ENCODE assay signal across 9 cellular contexts in the genomic region with DNA sequence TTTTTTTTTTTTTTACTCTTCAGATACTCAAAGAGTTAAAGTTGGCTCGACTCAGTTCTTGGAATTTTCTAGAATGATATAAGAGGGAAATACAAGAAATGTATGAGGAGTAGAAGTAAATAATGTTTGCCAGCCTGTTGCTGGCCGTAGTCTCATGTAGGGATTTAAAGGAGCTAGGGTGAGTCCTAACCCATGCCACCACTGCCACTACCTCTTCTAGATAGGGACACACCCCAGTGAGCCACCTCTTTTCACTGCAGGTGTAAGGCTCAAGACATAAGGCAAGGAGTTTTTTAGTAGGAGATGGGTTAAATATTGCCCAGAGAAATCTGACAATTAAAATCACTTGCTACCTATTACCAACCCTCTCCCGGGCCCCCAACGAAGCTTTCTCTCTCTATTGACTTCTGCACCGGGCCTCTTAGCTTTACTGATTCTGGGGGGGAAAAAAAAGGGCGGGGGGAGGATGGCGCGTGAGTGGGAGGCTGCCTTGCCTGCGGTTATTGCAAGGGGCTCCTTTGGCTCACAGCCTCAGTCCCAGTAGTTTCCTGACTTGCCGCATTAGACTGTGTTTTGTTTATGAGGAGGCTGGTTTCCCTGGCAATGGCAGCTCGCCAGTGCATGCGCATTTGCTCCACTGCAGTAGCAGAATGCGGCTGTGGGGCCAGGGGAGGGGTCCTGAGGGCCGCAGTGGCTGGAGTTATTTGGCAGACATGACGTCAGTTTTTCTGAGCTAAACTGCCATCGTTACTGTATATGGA. TPM values are rescaled to one million over a fixed set of nuclear protein-coding genes. Genes with fewer than 3 reads are reported as not detected.
DNase-seq lines count a peak whose midpoint lies in the region; ATAC-seq, FAIRE-seq and TF ChIP-seq lines count a peak whose summit lies in the region.
"Had no signal": no experiment of that assay in that cellular context is flagged by ENCODE, and none has a peak within 500 bp of the region (broad histone marks: within the 10 kb centered on the region; RNA-seq: fewer than 3 reads in every experiment).

No MANE protein-coding gene starts in this region.

- DNase-seq in NCI-H1417 (lab: John Stamatoyannopoulos, UW) (peak in 2 of 3 experiments; percentile 43 to 76), NCI-H1417 treated with DMSO at 0.1 percent for 48 hours (lab: John Stamatoyannopoulos, UW) (no peak), NCI-H69 (lab: John Stamatoyannopoulos, UW) (peak; percentile 83), K562 (ENCODE audit: extremely low read depth in 1 of 4, low spot score in 3 of 4) (no peak), kidney (peak; percentile 78)
- DNase-seq in stimulated activated naive CD8-positive, alpha-beta T cell treated with anti-CD3 and anti-CD28 coated beads, Interleukin-15, Interleukin-2, amounts not matched to agents 100 U/mL and 50 U/mL, for 24 hours: peak; percentile 16

- TF ChIP-seq CTCF in K562 (IDR thresholded peaks at IDR 0.05 in 2 of 3, conservative IDR thresholded peaks at IDR 0.05 in 1 of 3; ENCODE audit: insufficient read depth in 2 of 3, low read depth in 1 of 3, low read length in 3 of 3): no peak
- TF ChIP-seq CTCF in kidney (IDR thresholded peaks at IDR 0.05; ENCODE audit: borderline replicate concordance, extremely low read depth, insufficient read depth): no peak

- H3K79me2 ChIP-seq in K562 (ENCODE audit: control insufficient read depth, insufficient read depth, low read length): no peaks in the 10 kb centered on the region

- H3K9me3 ChIP-seq in K562 (replicated peaks; ENCODE audit: control insufficient read depth, insufficient read depth, low read depth, low read length) (no peaks in the 10 kb centered on the region), kidney (ENCODE audit: control insufficient read depth in 1 of 2, low read length in 2 of 2) (no peaks in the 10 kb centered on the region)

- no peaks in the 10 kb centered on the region for H3K9me1 ChIP-seq in K562 (ENCODE audit: control insufficient read depth, insufficient read depth, low read length)

- no peaks in the 10 kb centered on the region for H4K20me1 ChIP-seq in K562 (replicated peaks; ENCODE audit: control insufficient read depth, insufficient read depth, low read length)

- BruUV-seq in K562 (replicated peaks; lab: Mats Ljungman, UMichigan): no TSS peak

- H2AFZ ChIP-seq in K562 (ENCODE audit: low read depth, low read length): no peak overlapping the region

- H3K4me3 ChIP-seq in K562 (no peak overlapping the region), kidney (ENCODE audit: low read length in 2 of 2) (no peak overlapping the region)

- H3K4me1 ChIP-seq in K562 (replicated peaks in 1 of 2; ENCODE audit: control insufficient read depth in 2 of 2, insufficient read depth in 2 of 2, low read length in 2 of 2) (no peaks in the 10 kb centered on the region), kidney (ENCODE audit: control insufficient read depth in 1 of 2, insufficient read depth in 1 of 2, low read depth in 1 of 2, low read length in 2 of 2) (no peaks in the 10 kb centered on the region)

- CTCF ChIA-PET in K562 (lab: Yijun Ruan, JAX; ENCODE audit: low intra/inter-chr PET ratio): no interaction called here

- WGBS in K562 (ENCODE audit: insufficient coverage, low coverage, missing lambda C conversion rate): 11% methylated on average over 6 of the region's 16 CpGs

- FAIRE-seq in K562 (lab: Jason Lieb, UNC) (no peak), kidney (lab: Jason Lieb, UNC) (no peak)

- no peak overlapping the region for H3K4me2 ChIP-seq in K562 (ENCODE audit: insufficient read depth, low read length)

- H3K27ac ChIP-seq in K562 (ENCODE audit: extremely low read depth, low read depth, low read length) (no peak overlapping the region), kidney (ENCODE audit: low read depth in 2 of 2, low read length in 2 of 2) (no peak overlapping the region)
- H3K27ac ChIP-seq: VCaP had no signal

- TF ChIP-seq POLR2A in K562 (conservative IDR thresholded peaks at IDR 0.05): no peak

- TF ChIP-seq EP300 in K562 (IDR thresholded peaks at IDR 0.05; ENCODE audit: low read length): no peak

- no peaks in the 10 kb centered on the region for H3K36me3 ChIP-seq in K562 (ENCODE audit: control insufficient read depth, insufficient read depth, low read length)
- H3K36me3 ChIP-seq in kidney (ENCODE audit: control insufficient read depth in 1 of 2, insufficient read depth in 2 of 2, low read length in 2 of 2): no peaks in the 10 kb centered on the region

- H3K9ac ChIP-seq in K562 (ENCODE audit: insufficient read depth in 1 of 2, low read depth in 2 of 2, low read length in 2 of 2) (no peak overlapping the region), kidney (ENCODE audit: low read length in 2 of 2) (no peak overlapping the region)

- intact Hi-C loops in K562 (cut with micrococcal nuclease): no loop called here
- intact Hi-C loops in kidney (cut with DNase I): no loop called here

- ATAC-seq in K562: no peak
- peak; percentile 57 for ATAC-seq in stimulated activated naive CD8-positive, alpha-beta T cell treated with anti-CD3 and anti-CD28 coated beads, Interleukin-15, Interleukin-2, amounts not matched to agents 100 U/mL and 50 U/mL, for 24 hours
- ATAC-seq in HG03457 (IDR thresholded peaks at IDR 0.05; ENCODE audit: unreplicated experiment): no peak
- ATAC-seq in HG03442 (IDR thresholded peaks at IDR 0.05; ENCODE audit: unreplicated experiment): no peak

- no peaks in the 10 kb centered on the region; a peak in 1 of 5 replicates for H3K27me3 ChIP-seq in K562 (ENCODE audit: control insufficient read depth in 2 of 2, insufficient read depth in 2 of 2, low read length in 2 of 2)

- POLR2A ChIA-PET in K562 (lab: Yijun Ruan, JAX): no interaction called here

- no peak for TF ChIP-seq RAD21 in K562 (CRISPR knock-in tag; conservative IDR thresholded peaks at IDR 0.05 in 1 of 2, IDR thresholded peaks at IDR 0.05 in 1 of 2)

- in situ Hi-C loops in K562 (cut with MboI): no loop called here

TF ChIP-seq in K562, 482 proteins besides CTCF, POLR2A, EP300 and RAD21 (continues in another document):
- no peak for TF ChIP-seq PML (IDR thresholded peaks at IDR 0.05; ENCODE audit: low read length)
- TF ChIP-seq, protein P1, sequence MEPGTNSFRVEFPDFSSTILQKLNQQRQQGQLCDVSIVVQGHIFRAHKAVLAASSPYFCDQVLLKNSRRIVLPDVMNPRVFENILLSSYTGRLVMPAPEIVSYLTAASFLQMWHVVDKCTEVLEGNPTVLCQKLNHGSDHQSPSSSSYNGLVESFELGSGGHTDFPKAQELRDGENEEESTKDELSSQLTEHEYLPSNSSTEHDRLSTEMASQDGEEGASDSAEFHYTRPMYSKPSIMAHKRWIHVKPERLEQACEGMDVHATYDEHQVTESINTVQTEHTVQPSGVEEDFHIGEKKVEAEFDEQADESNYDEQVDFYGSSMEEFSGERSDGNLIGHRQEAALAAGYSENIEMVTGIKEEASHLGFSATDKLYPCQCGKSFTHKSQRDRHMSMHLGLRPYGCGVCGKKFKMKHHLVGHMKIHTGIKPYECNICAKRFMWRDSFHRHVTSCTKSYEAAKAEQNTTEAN (CRISPR knock-in tag; IDR thresholded peaks at IDR 0.05): no peak
- no peak for TF ChIP-seq ZNF764 (CRISPR knock-in tag; IDR thresholded peaks at IDR 0.05; ENCODE audit: low read depth)
- TF ChIP-seq, protein P2, sequence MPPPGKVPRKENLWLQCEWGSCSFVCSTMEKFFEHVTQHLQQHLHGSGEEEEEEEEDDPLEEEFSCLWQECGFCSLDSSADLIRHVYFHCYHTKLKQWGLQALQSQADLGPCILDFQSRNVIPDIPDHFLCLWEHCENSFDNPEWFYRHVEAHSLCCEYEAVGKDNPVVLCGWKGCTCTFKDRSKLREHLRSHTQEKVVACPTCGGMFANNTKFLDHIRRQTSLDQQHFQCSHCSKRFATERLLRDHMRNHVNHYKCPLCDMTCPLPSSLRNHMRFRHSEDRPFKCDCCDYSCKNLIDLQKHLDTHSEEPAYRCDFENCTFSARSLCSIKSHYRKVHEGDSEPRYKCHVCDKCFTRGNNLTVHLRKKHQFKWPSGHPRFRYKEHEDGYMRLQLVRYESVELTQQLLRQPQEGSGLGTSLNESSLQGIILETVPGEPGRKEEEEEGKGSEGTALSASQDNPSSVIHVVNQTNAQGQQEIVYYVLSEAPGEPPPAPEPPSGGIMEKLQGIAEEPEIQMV (tag; conservative IDR thresholded peaks at IDR 0.05; ENCODE audit: low read depth): no peak
- peak; percentile 54 to 61 for TF ChIP-seq NRF1 (conservative IDR thresholded peaks at IDR 0.05 in 1 of 2, IDR thresholded peaks at IDR 0.05 in 1 of 2)
- no peak for TF ChIP-seq SMAD1 (IDR thresholded peaks at IDR 0.05; ENCODE audit: low read depth, low read length, partially characterized antibody)
- no peak for TF ChIP-seq NCOA6 (IDR thresholded peaks at IDR 0.05)
- TF ChIP-seq CBX1 (IDR thresholded peaks at IDR 0.05; ENCODE audit: low read depth): no peak

RNA-seq across cellular contexts. Expression of gene LINC00632, which starts 3.0 kb away (rescaled TPM):
- total RNA-seq in K562 (2011; cell fraction: chromatin; rRNA removed; ENCODE audit: low replicate concordance): not detected in 2 replicates
- total RNA-seq in K562 (2011; cell fraction: nucleolus; rRNA removed): not detected in 2 replicates
- total RNA-seq in K562 (2011; cell fraction: nucleoplasm; rRNA removed): not detected in 2 replicates
- not detected in 2 replicates for total RNA-seq in K562 (2014; rRNA removed)
- not detected in 2 replicates for total RNA-seq in K562 (2014; rRNA removed; fragmentation: Illumina TruSeq; extraction: Trizol)
- total RNA-seq in K562 (2015; rRNA removed; fragmentation: Illumina TruSeq; extraction: Trizol): not detected in 2 replicates
- 0.20 and 0.47 TPM in 2 replicates for total RNA-seq in K562 (2021)
- polyA plus RNA-seq in K562 (2011; rRNA removed): 0.06 TPM in 1 of 2 replicates, not detected in the other
- 0.07 and 0.10 TPM in 2 replicates for polyA plus RNA-seq in K562 (2011; cell fraction: cytosol; rRNA removed)
- under 0.01 TPM in 1 of 2 replicates, not detected in the other for polyA plus RNA-seq in K562 (2011; cell fraction: nucleus; rRNA removed)
- polyA plus RNA-seq in K562 (2012): 0.72 TPM in 1 of 2 replicates, not detected in the other
- polyA plus RNA-seq in K562 (2014; fragmentation: Illumina TruSeq; extraction: Trizol): not detected in 2 replicates
- not detected for polyA plus RNA-seq in K562 (2014; fragmentation: Nextera tagmentation; extraction: Ambion mirVana)
- not detected in 2 replicates for polyA plus RNA-seq in K562 (2014; rRNA removed)
- polyA minus RNA-seq in K562 (2011; rRNA and poly(A)+ RNA removed): not detected in 2 replicates
- polyA minus RNA-seq in K562 (2011; cell fraction: cytosol; rRNA and poly(A)+ RNA removed): not detected in 2 replicates
- polyA minus RNA-seq in K562 (2011; cell fraction: nucleus; rRNA and poly(A)+ RNA removed): not detected in 2 replicates
- 45.9 TPM for total RNA-seq in kidney
- 0.67 TPM for polyA plus RNA-seq in kidney (ENCODE audit: insufficient read depth, low read depth, low replicate concordance)

Comparison
In these comparisons a context has a peak if more than half of its experiments do, and no peak if none do; other contexts are left out.
1. DNase-seq: peak in NCI-H1417 (2 of 3), NCI-H69 (single experiment), kidney (single experiment) and stimulated activated naive CD8-positive, alpha-beta T cell treated with anti-CD3 and anti-CD28 coated beads, Interleukin-15, Interleukin-2, amounts not matched to agents 100 U/mL and 50 U/mL, for 24 hours (single experiment); none in NCI-H1417 treated with DMSO at 0.1 percent for 48 hours (single experiment) and K562 (0 of 4).
2. RNA of gene LINC00632, which starts 3.0 kb away (total RNA-seq): 45.9 TPM in kidney (single experiment); 0.20 to 0.47 TPM in K562; every median in the first group is over 10 times any median in the second.